ENCODE assay signal across 23 cellular contexts in the genomic region with DNA sequence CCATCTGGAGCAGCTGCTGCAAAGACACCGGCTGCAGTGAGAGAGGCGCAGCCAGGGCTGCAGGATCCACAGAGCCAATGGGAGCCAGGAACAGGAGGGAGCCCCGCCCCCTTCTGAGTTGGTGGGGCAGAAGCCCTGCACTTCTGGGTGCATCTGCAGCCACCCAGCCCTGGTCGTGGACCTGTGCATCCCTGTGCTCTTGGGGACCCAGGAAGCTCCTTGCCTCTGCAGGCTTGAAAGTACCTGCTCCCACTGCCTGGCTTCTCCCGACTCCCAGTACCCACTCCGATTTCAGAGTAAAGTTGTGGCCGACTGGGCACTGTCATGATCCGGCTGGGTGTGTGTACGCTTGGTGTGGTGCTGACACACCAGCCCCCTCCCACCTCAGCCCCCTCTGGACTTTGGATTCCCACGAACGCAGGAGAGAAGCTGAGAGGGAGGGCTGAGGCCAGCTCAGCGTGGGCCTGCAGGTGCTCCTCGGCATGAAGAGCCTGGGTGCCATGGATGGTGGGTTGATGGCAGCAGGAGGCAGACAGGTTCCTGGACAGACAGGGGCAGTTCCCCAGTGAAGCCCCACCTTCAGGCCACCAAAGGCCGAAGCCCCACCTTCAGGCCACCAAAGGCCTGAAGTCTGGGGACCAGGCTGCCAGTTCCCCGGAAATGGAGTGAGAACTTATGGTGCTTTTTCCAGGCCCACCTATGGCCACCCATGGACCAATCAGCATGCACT. TPM values are rescaled to one million over a fixed set of nuclear protein-coding genes. Genes with fewer than 3 reads are reported as not detected.
"Had no signal": no experiment of that assay in that cellular context is flagged by ENCODE, and none has a peak within 500 bp of the region (broad histone marks: within the 10 kb centered on the region; RNA-seq: fewer than 3 reads in every experiment).

No MANE protein-coding gene starts in this region.

- H3K4me1 ChIP-seq: adrenal gland, esophagus muscularis mucosa, gastroesophageal sphincter, heart right ventricle, lower lobe of right lung, psoas muscle, right lobe of liver, upper lobe of left lung had no signal

- H3K36me3 ChIP-seq: adrenal gland, esophagus muscularis mucosa, gastroesophageal sphincter, heart right ventricle, lower lobe of right lung, right lobe of liver, thoracic aorta, upper lobe of left lung had no signal

- H3K4me3 ChIP-seq: adrenal gland, esophagus muscularis mucosa, gastroesophageal sphincter, heart right ventricle, lower lobe of right lung, psoas muscle, right lobe of liver, thoracic aorta, upper lobe of left lung had no signal

- H3K9me3 ChIP-seq: adrenal gland, esophagus muscularis mucosa, gastroesophageal sphincter, heart right ventricle, lower lobe of right lung, psoas muscle, right lobe of liver, thoracic aorta, upper lobe of left lung had no signal

- ATAC-seq: activated naive CD4-positive, alpha-beta T cell treated with anti-CD3 and anti-CD28 coated beads, Interleukin-2, amount 50 U/mL, for 72 hours; gastroesophageal sphincter; psoas muscle; stimulated activated memory B cell treated with anti-CD40 and anti-IgM and Interleukin-4, amounts not matched to agents 10 μg/mL and 1 μg/mL and 100 μg/mL, for 72 hours; T-cell had no signal

- DNase-seq: activated B cell treated with CpG ODN at 0.5 μM for 24 hours; activated CD4-positive, alpha-beta memory T cell treated with anti-CD3 and anti-CD28 coated beads for 36 hours; activated CD4-positive, alpha-beta T cell treated with anti-CD3 and anti-CD28 coated beads for 4 hours; activated gamma-delta T cell treated with Interleukin-2 at 50 U/mL for 16 hours; activated T-cell treated with anti-CD3 and anti-CD28 coated beads for 4 hours; adrenal gland; cerebellar nuclear complex; effector CD8-positive, alpha-beta T cell; heart right ventricle; lower lobe of right lung; midbrain; psoas muscle; right lobe of liver; stimulated activated CD4-positive, alpha-beta T cell treated with anti-CD3 and anti-CD28 coated beads, Interleukin-4, amount 100 ng/mL, for 4 hours; T-cell had no signal

- H3K27ac ChIP-seq: adrenal gland, esophagus muscularis mucosa, gastroesophageal sphincter, heart right ventricle, lower lobe of right lung, psoas muscle, right lobe of liver, thoracic aorta, upper lobe of left lung had no signal

- H3K27me3 ChIP-seq: adrenal gland, esophagus muscularis mucosa, heart right ventricle, right lobe of liver, upper lobe of left lung had no signal

RNA-seq across cellular contexts. Expression of a gene that starts 34.9 kb away (rescaled TPM):
- total RNA-seq: activated B cell treated with CpG ODN at 0.5 μM for 24 hours; activated CD4-positive, alpha-beta memory T cell treated with anti-CD3 and anti-CD28 coated beads for 36 hours; activated naive CD4-positive, alpha-beta T cell treated with anti-CD3 and anti-CD28 coated beads, Interleukin-2, amount 50 U/mL, for 72 hours; activated T-helper 1 cell treated with anti-CD3 and anti-CD28 coated beads, Interleukin-12 subunit alpha, Interleukin-12 subunit beta, Interleukin-2, Interleukin-4 antibody, amounts not matched to agents 30 ng/mL and 10 ng/mL and 1 ng/mL, durations not matched to agents 14 hours and 24 hours and 36 hours; bronchial epithelial cell; T-cell; thoracic aorta had no signal
